Comparison of ENCODE assay signal across 9 cellular contexts in genomic region chr6:2900821-2901644, GRCh38. TPM values are rescaled to one million over a fixed set of nuclear protein-coding genes. Genes with fewer than 3 reads are reported as not detected.
A peak's percentile ranks its signal among the peaks of the same experiment; 100 is the strongest.
DNase-seq lines count a peak whose midpoint lies in the region; ATAC-seq, FAIRE-seq and TF ChIP-seq lines count a peak whose summit lies in the region.
"Had no signal": no experiment of that assay in that cellular context is flagged by ENCODE, and none has a peak within 500 bp of the region (broad histone marks: within the 10 kb centered on the region; RNA-seq: fewer than 3 reads in every experiment).

No MANE protein-coding gene starts in this region.

- ATAC-seq in GM18867 (IDR thresholded peaks at IDR 0.05; ENCODE audit: unreplicated experiment): no peak

- peak; percentile 6 for DNase-seq in T-helper 2 cell treated with Interferon-gamma antibody and Interleukin-4, amounts not matched to agents 5 μg/mL and 100 μg/mL, for 36 hours (ENCODE audit: low spot score)
- DNase-seq in frontal cortex (ENCODE audit: low spot score in 2 of 2): peak; percentile 54 to 62
- DNase-seq in NCI-H748 (lab: John Stamatoyannopoulos, UW; ENCODE audit: unreplicated experiment): no peak
- no peak for DNase-seq in COLO668 (lab: John Stamatoyannopoulos, UW; ENCODE audit: unreplicated experiment)
- no peak for DNase-seq in GM20000 (ENCODE audit: low spot score)
- DNase-seq: KBM-7 had no signal

- H3K4me1 Mint-ChIP-seq in T-helper 2 cell treated with Interferon-gamma antibody and Interleukin-4, amounts not matched to agents 5 μg/mL and 100 μg/mL, for 36 hours (ENCODE audit: low read depth): peaks cover 53% of the 10 kb centered on the region

- H3K9ac ChIP-seq in ES-I3 (ENCODE audit: low read depth, low read length) (peak overlapping the region; percentile 22; the same call in 1 of the 2 replicates), rectal smooth muscle tissue (ENCODE audit: low read length) (no peak overlapping the region)

- H3K36me3 ChIP-seq in ES-I3 (ENCODE audit: insufficient read depth, low read length) (peaks cover 15% of the 10 kb centered on the region; the same call in 1 of the 2 replicates), rectal smooth muscle tissue (ENCODE audit: control insufficient read depth, insufficient read depth, low read length) (no peaks in the 10 kb centered on the region)

- no peaks in the 10 kb centered on the region for H3K27me3 ChIP-seq in rectal smooth muscle tissue (ENCODE audit: control insufficient read depth, insufficient read depth, low read length)

- FAIRE-seq in frontal cortex (lab: Jason Lieb, UNC): no peak

- peak overlapping the region; percentile 94 for H3K4me3 Mint-ChIP-seq in T-helper 2 cell treated with Interferon-gamma antibody and Interleukin-4, amounts not matched to agents 5 μg/mL and 100 μg/mL, for 36 hours

- peaks cover 53% of the 10 kb centered on the region for H3K36me3 Mint-ChIP-seq in T-helper 2 cell treated with Interferon-gamma antibody and Interleukin-4, amounts not matched to agents 5 μg/mL and 100 μg/mL, for 36 hours (ENCODE audit: low read depth)

- no peaks in the 10 kb centered on the region for H3K27me3 Mint-ChIP-seq in T-helper 2 cell treated with Interferon-gamma antibody and Interleukin-4, amounts not matched to agents 5 μg/mL and 100 μg/mL, for 36 hours (ENCODE audit: low read depth)

- peak overlapping the region; percentile 0 for H3K4me3 ChIP-seq in rectal smooth muscle tissue (ENCODE audit: low read length)

- no peaks in the 10 kb centered on the region for H3K9me3 ChIP-seq in ES-I3 (ENCODE audit: control insufficient read depth, insufficient read depth, low read length)

- H3K27ac Mint-ChIP-seq in T-helper 2 cell treated with Interferon-gamma antibody and Interleukin-4, amounts not matched to agents 5 μg/mL and 100 μg/mL, for 36 hours: peak overlapping the region; percentile 61

- no peak overlapping the region for H3K27ac ChIP-seq in rectal smooth muscle tissue (ENCODE audit: low read depth, low read length)

- H3K9me3 Mint-ChIP-seq in T-helper 2 cell treated with Interferon-gamma antibody and Interleukin-4, amounts not matched to agents 5 μg/mL and 100 μg/mL, for 36 hours: no peaks in the 10 kb centered on the region

- TF ChIP-seq CTCF in GM20000 (IDR thresholded peaks at IDR 0.05; ENCODE audit: extremely low read depth, missing control alignments): no peak

- H3K4me1 ChIP-seq in ES-I3 (ENCODE audit: insufficient read depth, low read length) (peaks cover 9% of the 10 kb centered on the region; the same call in 1 of the 2 replicates), rectal smooth muscle tissue (ENCODE audit: control insufficient read depth, insufficient read depth, low read length) (no peaks in the 10 kb centered on the region)

RNA-seq across cellular contexts. Expression of gene SERPINB9, which starts 2.1 kb away (rescaled TPM):
- total RNA-seq in frontal cortex: 6.5 TPM

RNA-seq across cellular contexts. Expression of gene SERPINB1, which starts 59.4 kb away (rescaled TPM):
- 3.3 TPM for total RNA-seq in frontal cortex

Comparison
In these comparisons a context has a peak if more than half of its experiments do, and no peak if none do; other contexts are left out.
1. DNase-seq: peak in T-helper 2 cell treated with Interferon-gamma antibody and Interleukin-4, amounts not matched to agents 5 μg/mL and 100 μg/mL, for 36 hours (single experiment) and frontal cortex (2 of 2); none in NCI-H748 (single experiment), COLO668 (single experiment) and GM20000 (single experiment).